1 cellular context compared by ENCODE assay signal in the genomic region with DNA sequence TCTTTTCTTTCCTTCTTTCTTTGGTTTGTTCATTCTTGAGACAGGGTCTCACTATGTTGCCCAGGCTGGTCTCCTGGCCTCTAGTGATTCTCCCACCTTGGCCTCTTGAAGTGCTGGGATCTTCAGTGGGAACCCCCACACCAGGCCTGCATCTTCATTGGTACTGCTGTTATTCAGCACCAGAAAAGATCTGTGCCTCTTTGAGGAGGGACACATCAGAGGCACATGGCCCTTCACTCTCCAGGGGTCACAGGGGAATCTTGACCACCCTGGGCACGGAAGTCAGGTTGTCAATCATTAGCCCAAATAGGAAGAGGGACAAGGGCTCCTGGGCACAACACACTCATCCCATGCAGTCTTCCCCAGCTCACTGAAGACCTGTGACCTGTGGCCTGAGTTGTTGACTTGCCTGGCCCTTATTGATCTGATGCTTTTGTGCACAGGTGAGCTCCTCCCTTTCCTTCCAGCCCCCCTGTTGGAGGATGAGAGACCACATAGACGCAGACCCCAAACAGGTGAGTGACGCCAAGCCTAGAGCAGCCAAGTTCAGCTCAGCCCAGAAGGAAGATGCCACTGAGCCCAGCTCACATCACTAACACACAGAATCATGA.
TF ChIP-seq lines count a peak whose summit lies in the region.

No MANE protein-coding gene starts in this region.

TF ChIP-seq in HepG2, 621 proteins besides CTCF, POLR2A, EP300 and RAD21 (continued from another document and continues in another):
- TF ChIP-seq, protein P1, sequence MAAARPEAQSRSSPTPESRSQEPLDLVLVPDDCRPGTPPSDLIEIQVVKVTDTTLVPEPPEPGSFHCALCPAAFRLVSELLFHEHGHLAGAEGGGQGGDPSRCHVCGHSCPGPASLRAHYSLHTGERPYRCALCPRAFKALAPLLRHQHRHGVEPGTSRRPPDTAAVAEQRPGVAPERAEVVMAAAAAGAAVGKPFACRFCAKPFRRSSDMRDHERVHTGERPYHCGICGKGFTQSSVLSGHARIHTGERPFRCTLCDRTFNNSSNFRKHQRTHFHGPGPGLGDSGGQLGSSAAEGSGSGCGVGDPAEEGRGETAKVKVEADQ (CRISPR knock-in tag; IDR thresholded peaks at IDR 0.05; ENCODE audit: borderline replicate concordance) = no peak
- TF ChIP-seq ZNF432 (CRISPR knock-in tag; IDR thresholded peaks at IDR 0.05; ENCODE audit: borderline replicate concordance) = no peak
- TF ChIP-seq KLF16 (CRISPR knock-in tag; IDR thresholded peaks at IDR 0.05) = peak in 1 of 2 experiments; percentile 69; a peak in 1 of 4 replicates
- TF ChIP-seq U2AF1 (optimal IDR thresholded peaks at IDR 0.05; ENCODE audit: low read depth, low read length) = no peak
- TF ChIP-seq ZNF580 (CRISPR knock-in tag; IDR thresholded peaks at IDR 0.05; ENCODE audit: borderline replicate concordance, low read depth) = peak; percentile 38; the same call in 1 of the 2 replicates
- TF ChIP-seq KMT2A (CRISPR knock-in tag; IDR thresholded peaks at IDR 0.05) = no peak
- 0 out of 2 replicates have a peak, but pooled peaks have one; percentile 30 for TF ChIP-seq BCL6 (CRISPR knock-in tag; IDR thresholded peaks at IDR 0.05)
- TF ChIP-seq, protein P2, sequence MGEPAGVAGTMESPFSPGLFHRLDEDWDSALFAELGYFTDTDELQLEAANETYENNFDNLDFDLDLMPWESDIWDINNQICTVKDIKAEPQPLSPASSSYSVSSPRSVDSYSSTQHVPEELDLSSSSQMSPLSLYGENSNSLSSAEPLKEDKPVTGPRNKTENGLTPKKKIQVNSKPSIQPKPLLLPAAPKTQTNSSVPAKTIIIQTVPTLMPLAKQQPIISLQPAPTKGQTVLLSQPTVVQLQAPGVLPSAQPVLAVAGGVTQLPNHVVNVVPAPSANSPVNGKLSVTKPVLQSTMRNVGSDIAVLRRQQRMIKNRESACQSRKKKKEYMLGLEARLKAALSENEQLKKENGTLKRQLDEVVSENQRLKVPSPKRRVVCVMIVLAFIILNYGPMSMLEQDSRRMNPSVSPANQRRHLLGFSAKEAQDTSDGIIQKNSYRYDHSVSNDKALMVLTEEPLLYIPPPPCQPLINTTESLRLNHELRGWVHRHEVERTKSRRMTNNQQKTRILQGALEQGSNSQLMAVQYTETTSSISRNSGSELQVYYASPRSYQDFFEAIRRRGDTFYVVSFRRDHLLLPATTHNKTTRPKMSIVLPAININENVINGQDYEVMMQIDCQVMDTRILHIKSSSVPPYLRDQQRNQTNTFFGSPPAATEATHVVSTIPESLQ (CRISPR knock-in tag; conservative IDR thresholded peaks at IDR 0.05) = no peak
- TF ChIP-seq, protein P3, sequence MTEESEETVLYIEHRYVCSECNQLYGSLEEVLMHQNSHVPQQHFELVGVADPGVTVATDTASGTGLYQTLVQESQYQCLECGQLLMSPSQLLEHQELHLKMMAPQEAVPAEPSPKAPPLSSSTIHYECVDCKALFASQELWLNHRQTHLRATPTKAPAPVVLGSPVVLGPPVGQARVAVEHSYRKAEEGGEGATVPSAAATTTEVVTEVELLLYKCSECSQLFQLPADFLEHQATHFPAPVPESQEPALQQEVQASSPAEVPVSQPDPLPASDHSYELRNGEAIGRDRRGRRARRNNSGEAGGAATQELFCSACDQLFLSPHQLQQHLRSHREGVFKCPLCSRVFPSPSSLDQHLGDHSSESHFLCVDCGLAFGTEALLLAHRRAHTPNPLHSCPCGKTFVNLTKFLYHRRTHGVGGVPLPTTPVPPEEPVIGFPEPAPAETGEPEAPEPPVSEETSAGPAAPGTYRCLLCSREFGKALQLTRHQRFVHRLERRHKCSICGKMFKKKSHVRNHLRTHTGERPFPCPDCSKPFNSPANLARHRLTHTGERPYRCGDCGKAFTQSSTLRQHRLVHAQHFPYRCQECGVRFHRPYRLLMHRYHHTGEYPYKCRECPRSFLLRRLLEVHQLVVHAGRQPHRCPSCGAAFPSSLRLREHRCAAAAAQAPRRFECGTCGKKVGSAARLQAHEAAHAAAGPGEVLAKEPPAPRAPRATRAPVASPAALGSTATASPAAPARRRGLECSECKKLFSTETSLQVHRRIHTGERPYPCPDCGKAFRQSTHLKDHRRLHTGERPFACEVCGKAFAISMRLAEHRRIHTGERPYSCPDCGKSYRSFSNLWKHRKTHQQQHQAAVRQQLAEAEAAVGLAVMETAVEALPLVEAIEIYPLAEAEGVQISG (CRISPR knock-in tag; IDR thresholded peaks at IDR 0.05) = peak; percentile 29; the same call in 1 of the 2 replicates
- TF ChIP-seq, protein P4, sequence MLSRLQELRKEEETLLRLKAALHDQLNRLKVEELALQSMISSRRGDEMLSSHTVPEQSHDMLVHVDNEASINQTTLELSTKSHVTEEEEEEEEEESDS (CRISPR knock-in tag; IDR thresholded peaks at IDR 0.05; ENCODE audit: borderline replicate concordance) = no peak
- no peak for TF ChIP-seq SIN3B (IDR thresholded peaks at IDR 0.05; ENCODE audit: low read length)
- TF ChIP-seq NFYC (CRISPR knock-in tag; IDR thresholded peaks at IDR 0.05) = no peak
- 0 out of 2 replicates have a peak, but pooled peaks have one; percentile 10 for TF ChIP-seq KAT2B (IDR thresholded peaks at IDR 0.05; ENCODE audit: borderline replicate concordance, low read depth, low read length)
- TF ChIP-seq BATF2 (CRISPR knock-in tag; IDR thresholded peaks at IDR 0.05) = no peak
- TF ChIP-seq ZNF430 (CRISPR knock-in tag; IDR thresholded peaks at IDR 0.05) = 0 out of 2 replicates have a peak, but pooled peaks have one; percentile 45
- peak; percentile 70; the same call in 1 of the 2 replicates for TF ChIP-seq IRF2 (CRISPR knock-in tag; IDR thresholded peaks at IDR 0.05)
- no peak for TF ChIP-seq RAD51 (IDR thresholded peaks at IDR 0.05; ENCODE audit: borderline replicate concordance)
- TF ChIP-seq ZNF646 (CRISPR knock-in tag; IDR thresholded peaks at IDR 0.05) = no peak
- TF ChIP-seq, protein P5, sequence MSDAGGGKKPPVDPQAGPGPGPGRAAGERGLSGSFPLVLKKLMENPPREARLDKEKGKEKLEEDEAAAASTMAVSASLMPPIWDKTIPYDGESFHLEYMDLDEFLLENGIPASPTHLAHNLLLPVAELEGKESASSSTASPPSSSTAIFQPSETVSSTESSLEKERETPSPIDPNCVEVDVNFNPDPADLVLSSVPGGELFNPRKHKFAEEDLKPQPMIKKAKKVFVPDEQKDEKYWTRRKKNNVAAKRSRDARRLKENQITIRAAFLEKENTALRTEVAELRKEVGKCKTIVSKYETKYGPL (CRISPR knock-in tag; IDR thresholded peaks at IDR 0.05) = no peak
- no peak for TF ChIP-seq ZNF564 (CRISPR knock-in tag; IDR thresholded peaks at IDR 0.05)
- no peak for TF ChIP-seq ZNF343 (CRISPR knock-in tag; IDR thresholded peaks at IDR 0.05)
- TF ChIP-seq ZZZ3 (CRISPR knock-in tag; IDR thresholded peaks at IDR 0.05; ENCODE audit: borderline replicate concordance) = no peak
- TF ChIP-seq CBFB (CRISPR knock-in tag; IDR thresholded peaks at IDR 0.05) = no peak
- peak; percentile 35; the same call in 1 of the 2 replicates for TF ChIP-seq FOSL2 (CRISPR knock-in tag; IDR thresholded peaks at IDR 0.05)
- TF ChIP-seq, protein P6, sequence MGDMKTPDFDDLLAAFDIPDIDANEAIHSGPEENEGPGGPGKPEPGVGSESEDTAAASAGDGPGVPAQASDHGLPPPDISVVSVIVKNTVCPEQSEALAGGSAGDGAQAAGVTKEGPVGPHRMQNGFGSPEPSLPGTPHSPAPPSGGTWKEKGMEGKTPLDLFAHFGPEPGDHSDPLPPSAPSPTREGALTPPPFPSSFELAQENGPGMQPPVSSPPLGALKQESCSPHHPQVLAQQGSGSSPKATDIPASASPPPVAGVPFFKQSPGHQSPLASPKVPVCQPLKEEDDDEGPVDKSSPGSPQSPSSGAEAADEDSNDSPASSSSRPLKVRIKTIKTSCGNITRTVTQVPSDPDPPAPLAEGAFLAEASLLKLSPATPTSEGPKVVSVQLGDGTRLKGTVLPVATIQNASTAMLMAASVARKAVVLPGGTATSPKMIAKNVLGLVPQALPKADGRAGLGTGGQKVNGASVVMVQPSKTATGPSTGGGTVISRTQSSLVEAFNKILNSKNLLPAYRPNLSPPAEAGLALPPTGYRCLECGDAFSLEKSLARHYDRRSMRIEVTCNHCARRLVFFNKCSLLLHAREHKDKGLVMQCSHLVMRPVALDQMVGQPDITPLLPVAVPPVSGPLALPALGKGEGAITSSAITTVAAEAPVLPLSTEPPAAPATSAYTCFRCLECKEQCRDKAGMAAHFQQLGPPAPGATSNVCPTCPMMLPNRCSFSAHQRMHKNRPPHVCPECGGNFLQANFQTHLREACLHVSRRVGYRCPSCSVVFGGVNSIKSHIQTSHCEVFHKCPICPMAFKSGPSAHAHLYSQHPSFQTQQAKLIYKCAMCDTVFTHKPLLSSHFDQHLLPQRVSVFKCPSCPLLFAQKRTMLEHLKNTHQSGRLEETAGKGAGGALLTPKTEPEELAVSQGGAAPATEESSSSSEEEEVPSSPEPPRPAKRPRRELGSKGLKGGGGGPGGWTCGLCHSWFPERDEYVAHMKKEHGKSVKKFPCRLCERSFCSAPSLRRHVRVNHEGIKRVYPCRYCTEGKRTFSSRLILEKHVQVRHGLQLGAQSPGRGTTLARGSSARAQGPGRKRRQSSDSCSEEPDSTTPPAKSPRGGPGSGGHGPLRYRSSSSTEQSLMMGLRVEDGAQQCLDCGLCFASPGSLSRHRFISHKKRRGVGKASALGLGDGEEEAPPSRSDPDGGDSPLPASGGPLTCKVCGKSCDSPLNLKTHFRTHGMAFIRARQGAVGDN (CRISPR knock-in tag; IDR thresholded peaks at IDR 0.05) = peak; percentile 31; the same call in 1 of the 2 replicates
- no peak for TF ChIP-seq HMGA1 (CRISPR knock-in tag; conservative IDR thresholded peaks at IDR 0.05)
- TF ChIP-seq POGK (CRISPR knock-in tag; conservative IDR thresholded peaks at IDR 0.05) = no peak
- TF ChIP-seq, protein P7, sequence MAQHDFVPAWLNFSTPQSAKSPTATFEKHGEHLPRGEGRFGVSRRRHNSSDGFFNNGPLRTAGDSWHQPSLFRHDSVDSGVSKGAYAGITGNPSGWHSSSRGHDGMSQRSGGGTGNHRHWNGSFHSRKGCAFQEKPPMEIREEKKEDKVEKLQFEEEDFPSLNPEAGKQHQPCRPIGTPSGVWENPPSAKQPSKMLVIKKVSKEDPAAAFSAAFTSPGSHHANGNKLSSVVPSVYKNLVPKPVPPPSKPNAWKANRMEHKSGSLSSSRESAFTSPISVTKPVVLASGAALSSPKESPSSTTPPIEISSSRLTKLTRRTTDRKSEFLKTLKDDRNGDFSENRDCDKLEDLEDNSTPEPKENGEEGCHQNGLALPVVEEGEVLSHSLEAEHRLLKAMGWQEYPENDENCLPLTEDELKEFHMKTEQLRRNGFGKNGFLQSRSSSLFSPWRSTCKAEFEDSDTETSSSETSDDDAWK (CRISPR knock-in tag; IDR thresholded peaks at IDR 0.05) = no peak
- no peak for TF ChIP-seq RNF2 (conservative IDR thresholded peaks at IDR 0.05; ENCODE audit: low read depth)
